In the genomic region with DNA sequence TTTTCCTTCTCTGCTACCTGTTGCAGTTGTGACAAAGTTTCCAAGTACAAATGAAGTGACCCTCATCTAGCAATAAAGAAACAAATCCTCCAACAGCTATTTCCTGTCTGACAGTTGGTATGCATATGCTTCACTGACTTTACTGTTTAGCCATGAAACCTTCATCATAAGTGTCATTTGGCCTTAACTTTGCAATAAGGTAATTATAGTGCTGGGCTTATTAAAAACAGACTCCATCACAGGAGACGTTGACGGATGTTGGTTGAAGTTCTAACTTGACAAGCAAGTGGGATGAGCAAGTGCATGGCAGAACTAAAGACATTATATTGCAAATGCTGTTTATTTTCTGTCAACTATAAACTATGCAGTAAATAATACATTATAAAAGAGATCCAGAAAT, we compare ENCODE assay signal across 29 cellular contexts.
"Had no signal": no experiment of that assay in that cellular context is flagged by ENCODE, and none has a peak within 500 bp of the region (broad histone marks: within the 10 kb centered on the region; RNA-seq: fewer than 3 reads in every experiment).

No MANE protein-coding gene starts in this region.

- H3K9ac ChIP-seq: KMS-11 had no signal

- H3K36me3 ChIP-seq: ascending aorta, SJSA1 had no signal

- H3K4me1 ChIP-seq: ascending aorta, body of pancreas, SJSA1 had no signal

- DNase-seq: activated CD4-positive, alpha-beta memory T cell treated with anti-CD3 and anti-CD28 coated beads for 36 hours; activated CD4-positive, alpha-beta T cell treated with anti-CD3 and anti-CD28 coated beads, Interleukin-2, amount 10 ng/mL, durations not matched to agents 7 days and 5 days; activated CD4-positive, CD25-positive, alpha-beta regulatory T cell; activated CD8-positive, alpha-beta memory T cell treated with anti-CD3 and anti-CD28 coated beads for 24 hours; activated effector memory CD4-positive, alpha-beta T cell treated with anti-CD3 and anti-CD28 coated beads, Interleukin-2, amount 50 U/mL, for 16 hours; activated naive CD4-positive, alpha-beta T cell treated with Interleukin-2 at 50 U/mL for 16 hours; activated naive CD8-positive, alpha-beta T cell treated with anti-CD3 and anti-CD28 coated beads, Interleukin-2, amount 50 U/mL, for 24 hours; activated T-cell treated with anti-CD3 and anti-CD28 coated beads, Interleukin-2, amount 50 U/mL, for 4 hours; amniotic stem cell; body of pancreas; central memory CD4-positive, alpha-beta T cell; MM.1S; NCI-H1105 treated with DMSO at 0.1 percent for 48 hours; NCI-H1436 treated with DMSO at 0.1 percent for 48 hours; NCI-H2029; NCI-H2107; NCI-H2171 treated with DMSO at 0.1 percent for 48 hours; NCI-H345; NCI-H510A; NCI-H526 treated with DMSO at 0.1 percent for 48 hours; PC-3; SHP77; T-helper 17 cell; T-helper 9 cell had no signal

- H3K4me2 ChIP-seq: KMS-11 had no signal

- H3K9me3 ChIP-seq: ascending aorta, body of pancreas, SJSA1 had no signal

- H3K27ac ChIP-seq: ascending aorta, body of pancreas, KMS-11, SJSA1, VCaP had no signal

- H3K27me3 ChIP-seq: ascending aorta, body of pancreas, SJSA1 had no signal

- ATAC-seq: activated naive CD4-positive, alpha-beta T cell treated with anti-CD3 and anti-CD28 coated beads, Interleukin-2, amount 50 U/mL, for 72 hours; activated naive CD8-positive, alpha-beta T cell treated with anti-CD3 and anti-CD28 coated beads, Interleukin-2, amount 50 U/mL, for 24 hours; activated T-cell treated with anti-CD3 and anti-CD28 coated beads, Interleukin-2, amount 50 U/mL, for 4 hours; body of pancreas; PC-3; T-helper 17 cell had no signal

- H3K4me3 ChIP-seq: ascending aorta, body of pancreas, SJSA1 had no signal
